In the genomic region with DNA sequence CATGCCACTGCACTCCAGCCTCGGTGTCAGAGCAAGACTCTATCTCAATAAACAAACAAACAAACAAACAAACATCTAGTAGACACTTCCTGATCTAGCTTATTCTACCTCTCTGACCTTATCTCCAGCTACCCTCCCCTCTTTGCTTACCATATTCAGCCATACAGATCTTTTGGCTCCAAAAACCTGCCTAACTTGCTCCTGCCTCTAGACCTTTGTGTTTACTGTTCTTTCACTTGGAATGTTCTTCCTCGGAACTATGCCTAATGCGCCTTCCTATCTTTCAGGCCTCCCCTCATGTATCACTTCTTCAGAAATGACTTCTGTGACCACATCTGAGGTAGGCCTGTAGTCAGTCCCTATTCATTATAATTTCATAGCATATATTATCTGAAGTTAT, we compare ENCODE assay signal across 13 cellular contexts. TPM values are rescaled to one million over a fixed set of nuclear protein-coding genes. Genes with fewer than 3 reads are reported as not detected.
DNase-seq lines count a peak whose midpoint lies in the region; ATAC-seq and TF ChIP-seq lines count a peak whose summit lies in the region.
"Had no signal": no experiment of that assay in that cellular context is flagged by ENCODE, and none has a peak within 500 bp of the region (broad histone marks: within the 10 kb centered on the region; RNA-seq: fewer than 3 reads in every experiment).

No MANE protein-coding gene starts in this region.

- no peaks in the 10 kb centered on the region for H3K27me3 ChIP-seq in trophoblast cell (ENCODE audit: insufficient read depth, low read length)
- 0 out of 2 replicates have a peak, but pooled peaks cover 3% of the 10 kb centered on the region for H3K27me3 ChIP-seq in MG63

- H3K9me3 ChIP-seq in trophoblast cell (ENCODE audit: insufficient read depth, low read depth, low read length) (peaks cover 3% of the 10 kb centered on the region), MG63 (no peaks in the 10 kb centered on the region)

- no peak overlapping the region for H3K14ac ChIP-seq in trophoblast cell (ENCODE audit: low read length)

- no peak overlapping the region for H2BK5ac ChIP-seq in trophoblast cell (ENCODE audit: low read depth, low read length, poor library complexity)

- H2BK120ac ChIP-seq in trophoblast cell (ENCODE audit: insufficient read depth, low read length, poor library complexity): no peak overlapping the region

- TF ChIP-seq CTCF in VCaP (conservative IDR thresholded peaks at IDR 0.05): no peak

- H3K4me2 ChIP-seq in trophoblast cell (ENCODE audit: low read length): no peak overlapping the region

- H3K79me2 ChIP-seq in trophoblast cell (ENCODE audit: control insufficient read depth, insufficient read depth, low read length, poor library complexity): no peaks in the 10 kb centered on the region

- H3K18ac ChIP-seq in trophoblast cell (ENCODE audit: low read length): no peak overlapping the region

- no peak overlapping the region for H4K91ac ChIP-seq in trophoblast cell (ENCODE audit: low read depth, low read length)

- H4K8ac ChIP-seq in trophoblast cell (ENCODE audit: low read depth, low read length): no peak overlapping the region

- WGBS in trophoblast cell (ENCODE audit: extremely low coverage, insufficient coverage, insufficient read length): no CpG with 5 or more reads among the region's 3 CpGs

- no peak overlapping the region for H4K12ac ChIP-seq in trophoblast cell (ENCODE audit: low read depth, low read length)

- H3K27ac ChIP-seq in VCaP (peak overlapping the region; percentile 64), trophoblast cell (ENCODE audit: low read depth, low read length) (no peak overlapping the region)

- no peaks in the 10 kb centered on the region for H3K36me3 ChIP-seq in trophoblast cell (ENCODE audit: control insufficient read depth in 1 of 2, insufficient read depth in 2 of 2, low read length in 2 of 2)
- H3K36me3 ChIP-seq in MG63: no peaks in the 10 kb centered on the region

- H3K4me1 ChIP-seq in trophoblast cell (ENCODE audit: control insufficient read depth in 1 of 2, insufficient read depth in 2 of 2, low read length in 2 of 2): no peaks in the 10 kb centered on the region

- no peak for ATAC-seq in GM18511 (IDR thresholded peaks at IDR 0.05; ENCODE audit: unreplicated experiment)
- no peak for ATAC-seq in GM21786 (IDR thresholded peaks at IDR 0.05; ENCODE audit: unreplicated experiment)

- no peak overlapping the region for H3K4me3 ChIP-seq in trophoblast cell (ENCODE audit: low read depth, low read length)
- no peak overlapping the region for H3K4me3 ChIP-seq in MG63

- H2BK12ac ChIP-seq in trophoblast cell (ENCODE audit: low read length): no peak overlapping the region

- H3K23ac ChIP-seq in trophoblast cell (ENCODE audit: low read length): no peak overlapping the region

- no peak overlapping the region for H3K9ac ChIP-seq in trophoblast cell (ENCODE audit: low read length)

- intact Hi-C loops in posterior vena cava (cut with DNase I): no loop called here

- DNase-seq in ELF-1 (ENCODE audit: low read depth, low spot score) (peak; percentile 57), trophoblast cell (peak; percentile 32 to 67), posterior vena cava (ENCODE audit: low spot score) (no peak), MG63 (no peak)
- DNase-seq: CD8-positive, alpha-beta memory T cell; DMS53; GOT3; H9; IMR-90 had no signal

- no peak overlapping the region for H3K4ac ChIP-seq in trophoblast cell (ENCODE audit: low read depth, low read length)

- H3K79me1 ChIP-seq in trophoblast cell (ENCODE audit: low read length): no peaks in the 10 kb centered on the region

- no peak overlapping the region for H2AFZ ChIP-seq in trophoblast cell (ENCODE audit: insufficient read depth, low read length, poor library complexity)

- H2AK5ac ChIP-seq in trophoblast cell (ENCODE audit: low read length): no peak overlapping the region

RNA-seq across cellular contexts. Expression of gene WNT8B, which starts 20.3 kb away (rescaled TPM):
- polyA plus RNA-seq in trophoblast cell (2013): 0.01 TPM in 2 replicates
- total RNA-seq in posterior vena cava: not detected
- not detected in 2 replicates for total RNA-seq in MG63 (2014; rRNA removed; shearing (Covaris generic); ENCODE audit: low replicate concordance)
- total RNA-seq: A673; CD8-positive, alpha-beta memory T cell; H9; IMR-90 had no signal
- polyA plus RNA-seq: CD8-positive, alpha-beta memory T cell had no signal

Comparison
In these comparisons a context has a peak if more than half of its experiments do, and no peak if none do; other contexts are left out.
1. DNase-seq: peak in ELF-1 (single experiment) and trophoblast cell (2 of 2); none in posterior vena cava (single experiment) and MG63 (single experiment).